ENCODE assay signal across 15 cellular contexts in the genomic region with DNA sequence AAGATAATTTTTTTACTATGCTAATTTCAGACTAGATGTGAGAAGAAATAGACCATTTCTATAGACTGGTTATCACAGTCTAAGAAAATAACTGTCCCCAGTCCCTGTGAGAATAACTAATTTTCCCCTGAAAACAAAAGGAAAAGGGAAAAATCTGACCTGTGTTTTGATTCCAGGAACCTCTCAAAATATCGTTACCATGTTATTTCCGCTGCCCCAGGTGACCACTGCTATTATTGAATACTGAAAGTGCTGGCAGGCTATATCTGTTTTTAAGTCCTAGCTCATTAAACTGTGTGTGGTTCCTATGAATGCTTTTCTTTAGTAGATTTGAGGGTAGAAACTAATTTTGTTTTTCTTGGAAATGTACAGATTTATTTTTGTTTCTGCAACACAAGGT.
DNase-seq lines count a peak whose midpoint lies in the region; ATAC-seq and TF ChIP-seq lines count a peak whose summit lies in the region.
"Had no signal": no experiment of that assay in that cellular context is flagged by ENCODE, and none has a peak within 500 bp of the region (broad histone marks: within the 10 kb centered on the region; RNA-seq: fewer than 3 reads in every experiment).

No MANE protein-coding gene starts in this region.

- no peaks in the 10 kb centered on the region for H3K9me3 ChIP-seq in left ventricle myocardium inferior (replicated peaks)
- H3K9me3 ChIP-seq: suprapubic skin had no signal

- CTCF ChIA-PET in HEK293T (lab: Yijun Ruan, JAX), result no interaction called here

- no peak overlapping the region for H3K27ac Mint-ChIP-seq in naive thymus-derived CD8-positive, alpha-beta T cell
- no peak overlapping the region for H3K27ac Mint-ChIP-seq in type B pancreatic cell

- no peak for ATAC-seq in left cardiac atrium
- ATAC-seq in HG03159 (IDR thresholded peaks at IDR 0.05; ENCODE audit: unreplicated experiment), result peak; percentile 43
- no peak for ATAC-seq in naive thymus-derived CD8-positive, alpha-beta T cell
- ATAC-seq in SK-N-SH treated with all-trans-retinoic acid at 6 μM for 48 hours, result no peak

- intact Hi-C loops in left ventricle myocardium inferior (cut with micrococcal nuclease) (no loop called here), left cardiac atrium (cut with DNase I) (no loop called here), dorsolateral prefrontal cortex (cut with DNase I) (loop anchor here in 1 of 2 donors (5.0 kb wide), 1 partner anchor 37 kb away; no protein-coding TSS in a partner anchor)

- POLR2A ChIA-PET in naive thymus-derived CD8-positive, alpha-beta T cell (lab: Charles Lee), result no interaction called here
- POLR2A ChIA-PET in HEK293T (lab: Yijun Ruan, JAX), result no interaction called here

- H3K9me3 Mint-ChIP-seq in naive thymus-derived CD8-positive, alpha-beta T cell, result no peaks in the 10 kb centered on the region
- no peaks in the 10 kb centered on the region for H3K9me3 Mint-ChIP-seq in type B pancreatic cell

- H3K4me1 Mint-ChIP-seq in naive thymus-derived CD8-positive, alpha-beta T cell, result peaks cover 0 to 18% (median 0%) of the 10 kb centered on the region in 4 donors
- H3K4me1 Mint-ChIP-seq in type B pancreatic cell (ENCODE audit: unreplicated experiment), result peaks cover 13% of the 10 kb centered on the region

- H3K27me3 ChIP-seq in left ventricle myocardium inferior (ENCODE audit: low read depth) (no peaks in the 10 kb centered on the region), dorsolateral prefrontal cortex (no peaks in the 10 kb centered on the region)
- H3K27me3 ChIP-seq: suprapubic skin had no signal

- DNase-seq in left ventricle myocardium inferior (no peak), left cardiac atrium (no peak), dorsolateral prefrontal cortex (no peak), HEK293T (ENCODE audit: extremely low spot score) (no peak), type B pancreatic cell (ENCODE audit: extremely low spot score, unreplicated experiment) (no peak)
- DNase-seq in naive thymus-derived CD8-positive, alpha-beta T cell, result no peak
- DNase-seq: activated effector memory CD4-positive, alpha-beta T cell treated with anti-CD3 and anti-CD28 coated beads, Interleukin-2, amount 50 U/mL, for 16 hours; head of caudate nucleus; NCI-H1694 treated with DMSO at 0.1 percent for 48 hours; SHP77 had no signal

- H3K4me1 ChIP-seq in left ventricle myocardium inferior, result peaks cover 66% of the 10 kb centered on the region
- H3K4me1 ChIP-seq: suprapubic skin had no signal

- H3K4me3 Mint-ChIP-seq in naive thymus-derived CD8-positive, alpha-beta T cell, result no peak overlapping the region
- H3K4me3 Mint-ChIP-seq in type B pancreatic cell, result no peak overlapping the region
- H3K4me3 Mint-ChIP-seq: brain had no signal

- peaks cover 38% of the 10 kb centered on the region for H3K36me3 ChIP-seq in left ventricle myocardium inferior

- peak overlapping the region; percentile 47 for H3K27ac ChIP-seq in left ventricle myocardium inferior (replicated peaks)
- H3K27ac ChIP-seq in dorsolateral prefrontal cortex, result peak overlapping the region in 58 of 59 donors; percentile 19 to 99 (median 96)
- H3K27ac ChIP-seq: suprapubic skin had no signal

- no peaks in the 10 kb centered on the region for H3K36me3 Mint-ChIP-seq in naive thymus-derived CD8-positive, alpha-beta T cell
- peaks cover 25% of the 10 kb centered on the region for H3K36me3 Mint-ChIP-seq in type B pancreatic cell

- peak overlapping the region; percentile 0 for H3K4me3 ChIP-seq in left ventricle myocardium inferior
- peak overlapping the region in 1 of 59 donors; percentile 9 for H3K4me3 ChIP-seq in dorsolateral prefrontal cortex
- H3K4me3 ChIP-seq: skin epidermis, suprapubic skin had no signal

- H3K27me3 Mint-ChIP-seq in naive thymus-derived CD8-positive, alpha-beta T cell, result peaks cover 0 to 9% (median 6%) of the 10 kb centered on the region in 5 donors
- no peaks in the 10 kb centered on the region for H3K27me3 Mint-ChIP-seq in type B pancreatic cell
- H3K27me3 Mint-ChIP-seq: brain had no signal

- TF ChIP-seq CTCF in left ventricle myocardium inferior (IDR thresholded peaks at IDR 0.05; ENCODE audit: borderline replicate concordance), result no peak
- no peak for TF ChIP-seq CTCF in dorsolateral prefrontal cortex (IDR thresholded peaks at IDR 0.05 in 54 of 56, conservative IDR thresholded peaks at IDR 0.05 in 2 of 56; ENCODE audit: low read depth in 1 of 56, partially characterized antibody in 56 of 56)
- no peak for TF ChIP-seq CTCF in type B pancreatic cell (conservative IDR thresholded peaks at IDR 0.05)

TF ChIP-seq in SK-N-SH treated with all-trans-retinoic acid at 6 μM for 48 hours, 23 proteins besides CTCF, POLR2A, EP300 and RAD21 (continues in another document):
- no peak for TF ChIP-seq ZFP30 (CRISPR knock-in tag; IDR thresholded peaks at IDR 0.05)
- TF ChIP-seq, protein P1, sequence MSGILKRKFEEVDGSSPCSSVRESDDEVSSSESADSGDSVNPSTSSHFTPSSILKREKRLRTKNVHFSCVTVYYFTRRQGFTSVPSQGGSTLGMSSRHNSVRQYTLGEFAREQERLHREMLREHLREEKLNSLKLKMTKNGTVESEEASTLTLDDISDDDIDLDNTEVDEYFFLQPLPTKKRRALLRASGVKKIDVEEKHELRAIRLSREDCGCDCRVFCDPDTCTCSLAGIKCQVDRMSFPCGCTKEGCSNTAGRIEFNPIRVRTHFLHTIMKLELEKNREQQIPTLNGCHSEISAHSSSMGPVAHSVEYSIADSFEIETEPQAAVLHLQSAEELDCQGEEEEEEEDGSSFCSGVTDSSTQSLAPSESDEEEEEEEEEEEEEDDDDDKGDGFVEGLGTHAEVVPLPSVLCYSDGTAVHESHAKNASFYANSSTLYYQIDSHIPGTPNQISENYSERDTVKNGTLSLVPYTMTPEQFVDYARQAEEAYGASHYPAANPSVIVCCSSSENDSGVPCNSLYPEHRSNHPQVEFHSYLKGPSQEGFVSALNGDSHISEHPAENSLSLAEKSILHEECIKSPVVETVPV (CRISPR knock-in tag; IDR thresholded peaks at IDR 0.05), result no peak
- TF ChIP-seq BACH2 (CRISPR knock-in tag; IDR thresholded peaks at IDR 0.05; ENCODE audit: borderline replicate concordance), result no peak
- no peak for TF ChIP-seq ARNTL (CRISPR knock-in tag; IDR thresholded peaks at IDR 0.05; ENCODE audit: borderline replicate concordance, low read depth)
- no peak for TF ChIP-seq ZNF8 (CRISPR knock-in tag; IDR thresholded peaks at IDR 0.05)
- TF ChIP-seq ZC3H10 (CRISPR knock-in tag; IDR thresholded peaks at IDR 0.05), result no peak
- no peak for TF ChIP-seq SNAI2 (CRISPR knock-in tag; IDR thresholded peaks at IDR 0.05)
- TF ChIP-seq ZNF70 (CRISPR knock-in tag; IDR thresholded peaks at IDR 0.05), result no peak
- no peak for TF ChIP-seq GLIS3 (CRISPR knock-in tag; IDR thresholded peaks at IDR 0.05)
- no peak for TF ChIP-seq OSR1 (CRISPR knock-in tag; IDR thresholded peaks at IDR 0.05)

TF ChIP-seq in HEK293T, 16 proteins besides CTCF, POLR2A, EP300 and RAD21:
- TF ChIP-seq HDGF (IDR thresholded peaks at IDR 0.05; ENCODE audit: borderline replicate concordance), result no peak
- no peak for TF ChIP-seq ZNF384 (IDR thresholded peaks at IDR 0.05)
- TF ChIP-seq CTBP1 (IDR thresholded peaks at IDR 0.05; ENCODE audit: borderline replicate concordance), result no peak
- TF ChIP-seq FOXA1 (IDR thresholded peaks at IDR 0.05), result no peak
- TF ChIP-seq BHLHE40 (IDR thresholded peaks at IDR 0.05; ENCODE audit: borderline replicate concordance), result no peak
- TF ChIP-seq FOXK2 (IDR thresholded peaks at IDR 0.05), result no peak
- TF ChIP-seq L3MBTL2 (conservative IDR thresholded peaks at IDR 0.05), result no peak
- TF ChIP-seq NFRKB (IDR thresholded peaks at IDR 0.05), result no peak
- no peak for TF ChIP-seq FOXM1 (IDR thresholded peaks at IDR 0.05; ENCODE audit: borderline replicate concordance)
- TF ChIP-seq, protein P2, sequence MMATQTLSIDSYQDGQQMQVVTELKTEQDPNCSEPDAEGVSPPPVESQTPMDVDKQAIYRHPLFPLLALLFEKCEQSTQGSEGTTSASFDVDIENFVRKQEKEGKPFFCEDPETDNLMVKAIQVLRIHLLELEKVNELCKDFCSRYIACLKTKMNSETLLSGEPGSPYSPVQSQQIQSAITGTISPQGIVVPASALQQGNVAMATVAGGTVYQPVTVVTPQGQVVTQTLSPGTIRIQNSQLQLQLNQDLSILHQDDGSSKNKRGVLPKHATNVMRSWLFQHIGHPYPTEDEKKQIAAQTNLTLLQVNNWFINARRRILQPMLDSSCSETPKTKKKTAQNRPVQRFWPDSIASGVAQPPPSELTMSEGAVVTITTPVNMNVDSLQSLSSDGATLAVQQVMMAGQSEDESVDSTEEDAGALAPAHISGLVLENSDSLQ (IDR thresholded peaks at IDR 0.05), result no peak
- TF ChIP-seq ARNT (IDR thresholded peaks at IDR 0.05), result no peak
- TF ChIP-seq SUZ12 (IDR thresholded peaks at IDR 0.05), result no peak
